2 cellular contexts compared by ENCODE assay signal in genomic region chr2:85704038-85704437, GRCh38.
A peak's percentile ranks its signal among the peaks of the same experiment; 100 is the strongest.
TF ChIP-seq lines count a peak whose summit lies in the region.

No MANE protein-coding gene starts in this region.

TF ChIP-seq in IMR-90, 13 proteins besides CTCF, POLR2A, EP300 and RAD21:
- TF ChIP-seq, protein P1, sequence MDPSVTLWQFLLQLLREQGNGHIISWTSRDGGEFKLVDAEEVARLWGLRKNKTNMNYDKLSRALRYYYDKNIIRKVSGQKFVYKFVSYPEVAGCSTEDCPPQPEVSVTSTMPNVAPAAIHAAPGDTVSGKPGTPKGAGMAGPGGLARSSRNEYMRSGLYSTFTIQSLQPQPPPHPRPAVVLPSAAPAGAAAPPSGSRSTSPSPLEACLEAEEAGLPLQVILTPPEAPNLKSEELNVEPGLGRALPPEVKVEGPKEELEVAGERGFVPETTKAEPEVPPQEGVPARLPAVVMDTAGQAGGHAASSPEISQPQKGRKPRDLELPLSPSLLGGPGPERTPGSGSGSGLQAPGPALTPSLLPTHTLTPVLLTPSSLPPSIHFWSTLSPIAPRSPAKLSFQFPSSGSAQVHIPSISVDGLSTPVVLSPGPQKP (IDR thresholded peaks at IDR 0.05; ENCODE audit: borderline replicate concordance, low read depth, low read length), result no peak
- TF ChIP-seq NFE2L2 (IDR thresholded peaks at IDR 0.05; ENCODE audit: low read depth, low read length) (no peak), MXI1 (IDR thresholded peaks at IDR 0.05; ENCODE audit: borderline replicate concordance, low read depth, low read length) (no peak), MAFK (IDR thresholded peaks at IDR 0.05; ENCODE audit: low read depth, low read length) (no peak), MAZ (IDR thresholded peaks at IDR 0.05; ENCODE audit: borderline replicate concordance, low read depth, low read length) (no peak), SMC3 (IDR thresholded peaks at IDR 0.05; ENCODE audit: low read depth, low read length) (no peak), CEBPB (IDR thresholded peaks at IDR 0.05; ENCODE audit: low read depth, low read length) (peak; percentile 23; the same call in 1 of the 2 replicates)
TF ChIP-seq in IMR-90: peak in this region for 1.

TF ChIP-seq in K562, 482 proteins besides CTCF, POLR2A, EP300 and RAD21:
- TF ChIP-seq ZKSCAN1 (IDR thresholded peaks at IDR 0.05; ENCODE audit: low read depth, low read length), result no peak
- no peak for TF ChIP-seq CEBPG (CRISPR knock-in tag; IDR thresholded peaks at IDR 0.05)
- peak in 1 of 2 experiments; percentile 68; a peak in 2 of 4 replicates for TF ChIP-seq CEBPG (tag; conservative IDR thresholded peaks at IDR 0.05 in 1 of 2, IDR thresholded peaks at IDR 0.05 in 1 of 2)
- TF ChIP-seq CEBPB (tag; IDR thresholded peaks at IDR 0.05), result 0 out of 2 replicates have a peak, but pooled peaks have one; percentile 13
- TF ChIP-seq MAZ (CRISPR knock-in tag; conservative IDR thresholded peaks at IDR 0.05 in 1 of 2, IDR thresholded peaks at IDR 0.05 in 1 of 2), result no peak
- no peak for TF ChIP-seq HMGN3 (IDR thresholded peaks at IDR 0.05; ENCODE audit: borderline replicate concordance, extremely low read depth, insufficient read length, low read depth, low read length)
- TF ChIP-seq FUS (optimal IDR thresholded peaks at IDR 0.05; ENCODE audit: low read depth, low read length), result no peak
